Comparison of ENCODE assay signal across 1 cellular context in genomic region chr17:74739227-74739831, GRCh38.
TF ChIP-seq lines count a peak whose summit lies in the region.

No MANE protein-coding gene starts in this region.

TF ChIP-seq in H1, 55 proteins besides CTCF, POLR2A, EP300 and RAD21:
- no peak for TF ChIP-seq CBX8 (IDR thresholded peaks at IDR 0.05; ENCODE audit: borderline replicate concordance, low read depth, low read length)
- no peak for TF ChIP-seq NANOG (IDR thresholded peaks at IDR 0.05; ENCODE audit: insufficient read depth, low read depth, low read length, poor library complexity, severe bottlenecking)
- TF ChIP-seq RFX5 (IDR thresholded peaks at IDR 0.05; ENCODE audit: borderline replicate concordance, low read depth, low read length): no peak
- no peak for TF ChIP-seq SIX5 (IDR thresholded peaks at IDR 0.05; ENCODE audit: low read depth, low read length)
